ENCODE assay signal across 8 cellular contexts in genomic region chr20:23049201-23049932, GRCh38. TPM values are rescaled to one million over a fixed set of nuclear protein-coding genes. Genes with fewer than 3 reads are reported as not detected.
A peak's percentile ranks its signal among the peaks of the same experiment; 100 is the strongest.
DNase-seq lines count a peak whose midpoint lies in the region; ATAC-seq and TF ChIP-seq lines count a peak whose summit lies in the region.

Gene THBD, minus strand, starts transcription at chr20:23049672. Its CDS starts 168 bp downstream, at chr20:23049504.

- ATAC-seq in HG03432 (IDR thresholded peaks at IDR 0.05; ENCODE audit: unreplicated experiment) = no peak

- peaks cover 27 to 66% of the 10 kb centered on the region in 2 donors for H3K27me3 ChIP-seq in stomach smooth muscle (ENCODE audit: control insufficient read depth in 1 of 2, insufficient read depth in 2 of 2, low read length in 2 of 2)

- peak within 1 kb of the TSS; percentile 13 to 53 for H3K9ac ChIP-seq in stomach smooth muscle (ENCODE audit: low read length in 2 of 2)

- H3K4me1 ChIP-seq in stomach smooth muscle (ENCODE audit: control insufficient read depth, insufficient read depth, low read length) = peaks cover 40% of the 10 kb centered on the region

- H3K4me3 ChIP-seq in coronary artery (peak within 1 kb of the TSS; percentile 81), stomach smooth muscle (ENCODE audit: low read length in 2 of 2) (peak within 1 kb of the TSS; percentile 66 to 76)

- H3K36me3 ChIP-seq in stomach smooth muscle (ENCODE audit: control insufficient read depth in 2 of 2, insufficient read depth in 2 of 2, low read length in 2 of 2) = no peaks in the 10 kb centered on the region

- TF ChIP-seq CTCF in coronary artery (IDR thresholded peaks at IDR 0.05) = no peak

- no peaks in the 10 kb centered on the region for H3K9me3 ChIP-seq in stomach smooth muscle (ENCODE audit: control insufficient read depth in 2 of 2, low read length in 2 of 2)

- DNase-seq in Caki2 (ENCODE audit: low read depth) (peak; percentile 94), NCI-H345 (lab: John Stamatoyannopoulos, UW) (peak; percentile 37), coronary artery (ENCODE audit: low spot score) (peak; percentile 92), kidney tubule cell (ENCODE audit: low spot score) (peak; percentile 93), NCI-H2107 treated with DMSO at 0.1 percent for 48 hours (lab: John Stamatoyannopoulos, UW; ENCODE audit: unreplicated experiment) (no peak), NCI-H446 (lab: John Stamatoyannopoulos, UW) (no peak)

- H3K27ac ChIP-seq in coronary artery (peak within 1 kb of the TSS; percentile 89 to 95), stomach smooth muscle (ENCODE audit: low read length) (peak within 1 kb of the TSS; percentile 58)

- in situ Hi-C loops in Caki2 (cut with HindIII; ENCODE audit: low pct_unique_long_range_greater_than_20kb, low sequenced_read_pairs) = no loop called here

RNA-seq across cellular contexts. Expression of gene THBD, which starts in this region (rescaled TPM):
- total RNA-seq in Caki2 (2014; rRNA removed; shearing (Covaris generic); ENCODE audit: low replicate concordance) = 15.7 TPM in 2 replicates

Comparison
In these comparisons a context has a peak if more than half of its experiments do, and no peak if none do; other contexts are left out.
1. DNase-seq: peak in Caki2 (single experiment), NCI-H345 (single experiment), coronary artery (single experiment) and kidney tubule cell (single experiment); none in NCI-H2107 treated with DMSO at 0.1 percent for 48 hours (single experiment) and NCI-H446 (0 of 2).